11 cellular contexts compared by ENCODE assay signal in genomic region chr16:66304151-66304550, GRCh38.
"Had no signal": no experiment of that assay in that cellular context is flagged by ENCODE, and none has a peak within 500 bp of the region (broad histone marks: within the 10 kb centered on the region; RNA-seq: fewer than 3 reads in every experiment).

No MANE protein-coding gene starts in this region.

- H3K4me3 ChIP-seq: lower lobe of right lung, upper lobe of left lung had no signal

- H3K27me3 ChIP-seq: upper lobe of left lung had no signal

- H3K27ac ChIP-seq: lower lobe of right lung, upper lobe of left lung, VCaP had no signal

- DNase-seq: activated CD4-positive, alpha-beta T cell treated with anti-CD3 and anti-CD28 coated beads for 36 hours; activated T-cell treated with anti-CD3 and anti-CD28 coated beads, Interleukin-2, amount 50 U/mL, for 1 hour; erythroblast; left cardiac atrium; lower lobe of right lung; stimulated activated CD4-positive, alpha-beta T cell treated with anti-CD3 and anti-CD28 coated beads, Interleukin-12 subunit alpha, Interleukin-12 subunit beta, amount 100 ng/mL, for 4 hours; stimulated activated naive CD4-positive, alpha-beta T cell; SW 1271; T1000; upper lobe of left lung had no signal

- H3K4me1 ChIP-seq: lower lobe of right lung, upper lobe of left lung had no signal

- H3K36me3 ChIP-seq: lower lobe of right lung, upper lobe of left lung had no signal

- ATAC-seq: activated CD4-positive, alpha-beta T cell treated with anti-CD3 and anti-CD28 coated beads for 36 hours; left cardiac atrium; lower lobe of right lung had no signal

- H3K9me3 ChIP-seq: lower lobe of right lung, upper lobe of left lung had no signal
